ENCODE assay signal across 2 cellular contexts in genomic region chr3:9876991-9877390, GRCh38.
TF ChIP-seq lines count a peak whose summit lies in the region.

No MANE protein-coding gene starts in this region.

TF ChIP-seq in IMR-90, 13 proteins besides CTCF, POLR2A, EP300 and RAD21:
- no peak for TF ChIP-seq RFX5 (IDR thresholded peaks at IDR 0.05; ENCODE audit: low read depth, low read length)
- no peak for TF ChIP-seq CHD1 (IDR thresholded peaks at IDR 0.05; ENCODE audit: low read depth, low read length)
- TF ChIP-seq MXI1 (IDR thresholded peaks at IDR 0.05; ENCODE audit: borderline replicate concordance, low read depth, low read length): no peak

TF ChIP-seq in GM12878, 131 proteins besides CTCF, POLR2A, EP300 and RAD21:
- TF ChIP-seq CUX1 (IDR thresholded peaks at IDR 0.05; ENCODE audit: insufficient replicate concordance, low read depth, low read length) (no peak), EZH2 (IDR thresholded peaks at IDR 0.05; ENCODE audit: borderline replicate concordance, control insufficient read depth, low read depth, low read length) (no peak), REST (IDR thresholded peaks at IDR 0.05; ENCODE audit: low read depth, low read length) (no peak), IKZF1 (conservative IDR thresholded peaks at IDR 0.05) (no peak), TCF3 (IDR thresholded peaks at IDR 0.05; ENCODE audit: borderline replicate concordance, insufficient read depth, low read depth, low read length) (no peak)
